ENCODE assay signal across 33 cellular contexts in genomic region chr9:8395022-8395421, GRCh38.
DNase-seq lines count a peak whose midpoint lies in the region; ATAC-seq and TF ChIP-seq lines count a peak whose summit lies in the region.
"Had no signal": no experiment of that assay in that cellular context is flagged by ENCODE, and none has a peak within 500 bp of the region (broad histone marks: within the 10 kb centered on the region; RNA-seq: fewer than 3 reads in every experiment).

No MANE protein-coding gene starts in this region.

- H3K4me1 Mint-ChIP-seq in Caco-2 (ENCODE audit: low read depth, unreplicated experiment) (no peaks in the 10 kb centered on the region), GM23338 (peaks cover 18% of the 10 kb centered on the region), WTC11 (peaks cover 20% of the 10 kb centered on the region), nephron (peaks cover 62% of the 10 kb centered on the region), endothelial cell (ENCODE audit: unreplicated experiment) (no peaks in the 10 kb centered on the region)
- H3K4me1 Mint-ChIP-seq: B cell; CD14-positive monocyte; CD4-positive, alpha-beta memory T cell; CD4-positive, CD25-positive, alpha-beta regulatory T cell; CD8-positive, alpha-beta memory T cell had no signal

- TF ChIP-seq POLR2A in ovary (IDR thresholded peaks at IDR 0.05) = no peak

- H3K4me2 ChIP-seq in GM23338 = peak overlapping the region; percentile 13; the same call in 1 of the 2 replicates
- H3K4me2 ChIP-seq: A549; BLaER1; BLaER1 treated with 17β-estradiol and CSF1 and Interleukin-3, amounts not matched to agents 10 nM and 100 nM had no signal

- CTCF ChIA-PET in Caco-2 (lab: Charles Lee) = no interaction called here
- CTCF ChIA-PET in WTC11 (lab: Charles Lee) = interaction anchor here (0.5 kb wide), 1 partner anchor 154 kb away, joined by 4 read pairs; no protein-coding TSS in a partner anchor

- H3K9me3 ChIP-seq in Caco-2 = no peaks in the 10 kb centered on the region
- H3K9me3 ChIP-seq in ovary = no peaks in the 10 kb centered on the region
- H3K9me3 ChIP-seq: A549; BE2C; BLaER1; BLaER1 treated with 17β-estradiol and CSF1 and Interleukin-3, amounts not matched to agents 10 nM and 100 nM had no signal

- POLR2A ChIA-PET in Caco-2 (lab: Charles Lee) = no interaction called here
- POLR2A ChIA-PET in WTC11 (lab: Charles Lee) = interaction anchor here (0.7 kb wide), 1 partner anchor 21 kb away, joined by 3 read pairs; no protein-coding TSS in a partner anchor

- no peak overlapping the region for H3K27ac ChIP-seq in GM23338 (ENCODE audit: low read depth)
- no peak overlapping the region for H3K27ac ChIP-seq in ovary
- H3K27ac ChIP-seq: 22Rv1; A549; BLaER1; BLaER1 treated with 17β-estradiol and CSF1 and Interleukin-3, amounts not matched to agents 10 nM and 100 nM; C4-2B had no signal

- H2AFZ ChIP-seq in GM23338 = no peak overlapping the region

- TSS peak; percentile 63 for BruUV-seq in Caco-2 (replicated peaks; lab: Mats Ljungman, UMichigan)

- peak; percentile 63 for ATAC-seq in GM23338
- peak; percentile 63 for ATAC-seq in WTC11
- ATAC-seq: A549; CD8-positive, alpha-beta T cell had no signal

- H3K4me3 ChIP-seq in Caco-2 (ENCODE audit: low read depth, low read length) = no peak overlapping the region
- no peak overlapping the region for H3K4me3 ChIP-seq in GM23338
- no peak overlapping the region for H3K4me3 ChIP-seq in ovary
- H3K4me3 ChIP-seq: A549; BLaER1; BLaER1 treated with 17β-estradiol and CSF1 and Interleukin-3, amounts not matched to agents 10 nM and 100 nM had no signal

- H3K4me3 Mint-ChIP-seq in Caco-2 (ENCODE audit: unreplicated experiment) (peak overlapping the region; percentile 31), GM23338 (no peak overlapping the region), WTC11 (no peak overlapping the region; the same call in 1 of the 2 replicates), nephron (peak overlapping the region in 1 of 3 experiments; percentile 32), endothelial cell (ENCODE audit: unreplicated experiment) (no peak overlapping the region)
- H3K4me3 Mint-ChIP-seq: B cell; CD14-positive monocyte; CD4-positive, alpha-beta memory T cell; CD4-positive, alpha-beta T cell; CD4-positive, CD25-positive, alpha-beta regulatory T cell; CD8-positive, alpha-beta memory T cell; CD8-positive, alpha-beta T cell had no signal

- no peaks in the 10 kb centered on the region for H3K36me3 Mint-ChIP-seq in Caco-2 (ENCODE audit: insufficient read depth, unreplicated experiment)
- H3K36me3 Mint-ChIP-seq in GM23338 (ENCODE audit: low read depth) = no peaks in the 10 kb centered on the region
- no peaks in the 10 kb centered on the region for H3K36me3 Mint-ChIP-seq in WTC11
- H3K36me3 Mint-ChIP-seq in nephron (ENCODE audit: low read depth) = peaks cover 32% of the 10 kb centered on the region
- no peaks in the 10 kb centered on the region for H3K36me3 Mint-ChIP-seq in endothelial cell (ENCODE audit: low read depth, unreplicated experiment)
- H3K36me3 Mint-ChIP-seq: CD14-positive monocyte; CD4-positive, alpha-beta memory T cell; CD4-positive, CD25-positive, alpha-beta regulatory T cell; CD8-positive, alpha-beta memory T cell; CD8-positive, alpha-beta T cell had no signal

- H3K27ac Mint-ChIP-seq in Caco-2 (ENCODE audit: unreplicated experiment) = no peak overlapping the region
- no peak overlapping the region for H3K27ac Mint-ChIP-seq in GM23338
- no peak overlapping the region for H3K27ac Mint-ChIP-seq in WTC11
- H3K27ac Mint-ChIP-seq in nephron = peak overlapping the region in 2 of 3 experiments; percentile 24 to 62
- no peak overlapping the region for H3K27ac Mint-ChIP-seq in endothelial cell (ENCODE audit: unreplicated experiment)
- H3K27ac Mint-ChIP-seq: B cell; CD14-positive monocyte; CD4-positive, alpha-beta memory T cell; CD4-positive, alpha-beta T cell; CD4-positive, CD25-positive, alpha-beta regulatory T cell; CD8-positive, alpha-beta memory T cell; CD8-positive, alpha-beta T cell had no signal

- no peaks in the 10 kb centered on the region for H4K20me1 ChIP-seq in GM23338 (replicated peaks; ENCODE audit: insufficient read depth)
- H4K20me1 ChIP-seq: BLaER1; BLaER1 treated with 17β-estradiol and CSF1 and Interleukin-3, amounts not matched to agents 10 nM and 100 nM had no signal

- H3K27me3 ChIP-seq in Caco-2 (replicated peaks; ENCODE audit: control insufficient read depth, insufficient read depth, low read length) = no peaks in the 10 kb centered on the region
- no peaks in the 10 kb centered on the region for H3K27me3 ChIP-seq in GM23338 (ENCODE audit: insufficient read depth)
- no peaks in the 10 kb centered on the region for H3K27me3 ChIP-seq in ovary
- H3K27me3 ChIP-seq: BE2C; BLaER1; BLaER1 treated with 17β-estradiol and CSF1 and Interleukin-3, amounts not matched to agents 10 nM and 100 nM had no signal

- TF ChIP-seq EP300 in ovary (IDR thresholded peaks at IDR 0.05) = no peak

- H3K9me3 Mint-ChIP-seq in Caco-2 (ENCODE audit: unreplicated experiment) (no peaks in the 10 kb centered on the region), GM23338 (no peaks in the 10 kb centered on the region), WTC11 (no peaks in the 10 kb centered on the region), nephron (no peaks in the 10 kb centered on the region), endothelial cell (ENCODE audit: unreplicated experiment) (no peaks in the 10 kb centered on the region)
- H3K9me3 Mint-ChIP-seq: CD4-positive, alpha-beta memory T cell; CD4-positive, alpha-beta T cell; CD4-positive, CD25-positive, alpha-beta regulatory T cell; CD8-positive, alpha-beta memory T cell; CD8-positive, alpha-beta T cell had no signal

- TF ChIP-seq CTCF in Caco-2 (IDR thresholded peaks at IDR 0.05; ENCODE audit: insufficient read depth in 1 of 2, low read depth in 1 of 2, low read length in 1 of 2, severe bottlenecking in 1 of 2, unreplicated experiment in 1 of 2) (no peak), GM23338 (conservative IDR thresholded peaks at IDR 0.05; ENCODE audit: low read depth in 2 of 2) (no peak), WTC11 (IDR thresholded peaks at IDR 0.05) (no peak), nephron (IDR thresholded peaks at IDR 0.05; ENCODE audit: unreplicated experiment in 3 of 3) (no peak), endothelial cell (IDR thresholded peaks at IDR 0.05; ENCODE audit: unreplicated experiment) (no peak), ovary (IDR thresholded peaks at IDR 0.05) (no peak)

- 82 to 89% (median 86%) methylated on average over 4 of the region's 4 CpGs for WGBS in ovary, 3 donors

- H3K36me3 ChIP-seq in Caco-2 (ENCODE audit: control insufficient read depth, insufficient read depth, low read length) = no peaks in the 10 kb centered on the region
- H3K36me3 ChIP-seq in GM23338 (ENCODE audit: insufficient read depth) = no peaks in the 10 kb centered on the region
- no peaks in the 10 kb centered on the region for H3K36me3 ChIP-seq in ovary
- H3K36me3 ChIP-seq: BE2C; BLaER1; BLaER1 treated with 17β-estradiol and CSF1 and Interleukin-3, amounts not matched to agents 10 nM and 100 nM had no signal

- H3F3A ChIP-seq in GM23338 (replicated peaks; ENCODE audit: low read depth) = no peaks in the 10 kb centered on the region

- DNase-seq in Caco-2 = no peak
- DNase-seq in GM23338 (ENCODE audit: low spot score) = peak; percentile 34
- DNase-seq in WTC11 (ENCODE audit: low spot score) = no peak
- DNase-seq in DMS53 (lab: John Stamatoyannopoulos, UW) = no peak
- DNase-seq in endothelial cell (ENCODE audit: low spot score) = no peak
- no peak for DNase-seq in ovary
- DNase-seq in NCI-H1417 treated with DMSO at 0.1 percent for 48 hours (lab: John Stamatoyannopoulos, UW) = no peak
- DNase-seq: 8988T; ACHN; AML-193; BE2C; C1 segment of cervical spinal cord; Calu3; CD4-positive, alpha-beta memory T cell; CD4-positive, alpha-beta T cell; CD4-positive, CD25-positive, alpha-beta regulatory T cell; CD8-positive, alpha-beta memory T cell; CD8-positive, alpha-beta T cell; COR-L47; DMS 273 treated with DMSO at 0.1 percent for 48 hours; DMS153; DMS79; DMS79 treated with DMSO at 0.1 percent for 48 hours; DND-41; EL had no signal

- H3K27me3 Mint-ChIP-seq in Caco-2 (ENCODE audit: insufficient read depth, unreplicated experiment) = no peaks in the 10 kb centered on the region
- peaks cover 2% of the 10 kb centered on the region for H3K27me3 Mint-ChIP-seq in GM23338 (ENCODE audit: insufficient read depth, low read depth, poor library complexity)
- no peaks in the 10 kb centered on the region for H3K27me3 Mint-ChIP-seq in WTC11 (ENCODE audit: low read depth)
- no peaks in the 10 kb centered on the region for H3K27me3 Mint-ChIP-seq in nephron (ENCODE audit: low read depth)
- H3K27me3 Mint-ChIP-seq in endothelial cell (ENCODE audit: unreplicated experiment) = peaks cover 2% of the 10 kb centered on the region
- H3K27me3 Mint-ChIP-seq: B cell; CD4-positive, alpha-beta memory T cell; CD4-positive, alpha-beta T cell; CD4-positive, CD25-positive, alpha-beta regulatory T cell; CD8-positive, alpha-beta memory T cell had no signal

- H3K79me2 ChIP-seq in GM23338 (replicated peaks; ENCODE audit: insufficient read depth) = no peaks in the 10 kb centered on the region

- intact Hi-C loops in Caco-2 (cut with micrococcal nuclease; ENCODE audit: unreplicated experiment) = no loop called here
- intact Hi-C loops in ovary (cut with DNase I) = no loop called here

- H3K4me1 ChIP-seq in Caco-2 = no peaks in the 10 kb centered on the region
- peaks cover 19% of the 10 kb centered on the region for H3K4me1 ChIP-seq in GM23338 (ENCODE audit: insufficient read depth)
- no peaks in the 10 kb centered on the region for H3K4me1 ChIP-seq in ovary (ENCODE audit: insufficient read depth)
- H3K4me1 ChIP-seq: A549; BE2C; BLaER1; BLaER1 treated with 17β-estradiol and CSF1 and Interleukin-3, amounts not matched to agents 10 nM and 100 nM had no signal

- no peaks in the 10 kb centered on the region for H3K9me2 ChIP-seq in GM23338 (ENCODE audit: insufficient read depth)

TF ChIP-seq in GM23338, 12 proteins besides CTCF, POLR2A, EP300 and RAD21 (continues in another document):
- TF ChIP-seq JUNB (IDR thresholded peaks at IDR 0.05; ENCODE audit: unreplicated experiment) (no peak), EZH2 (IDR thresholded peaks at IDR 0.05; ENCODE audit: low read depth, unreplicated experiment) (no peak), CREB1 (CRISPR knock-in tag; IDR thresholded peaks at IDR 0.05; ENCODE audit: low read depth) (no peak), POLR2AphosphoS5 (IDR thresholded peaks at IDR 0.05; ENCODE audit: low read depth) (no peak), ZNF114 (CRISPR knock-in tag; IDR thresholded peaks at IDR 0.05) (no peak), NANOG (IDR thresholded peaks at IDR 0.05; ENCODE audit: borderline replicate concordance) (no peak)

TF ChIP-seq in WTC11, 78 proteins besides CTCF, POLR2A, EP300 and RAD21:
- TF ChIP-seq NR2C2 (CRISPR knock-in tag; IDR thresholded peaks at IDR 0.05) = no peak

Comparison
In these comparisons a context has a peak if more than half of its experiments do, and no peak if none do; other contexts are left out.
1. H3K27ac Mint-ChIP-seq: peak in nephron (2 of 3); none in Caco-2 (single experiment), GM23338 (single experiment), WTC11 (single experiment) and endothelial cell (single experiment).